Comparison of ENCODE assay signal across 8 cellular contexts in the genomic region with DNA sequence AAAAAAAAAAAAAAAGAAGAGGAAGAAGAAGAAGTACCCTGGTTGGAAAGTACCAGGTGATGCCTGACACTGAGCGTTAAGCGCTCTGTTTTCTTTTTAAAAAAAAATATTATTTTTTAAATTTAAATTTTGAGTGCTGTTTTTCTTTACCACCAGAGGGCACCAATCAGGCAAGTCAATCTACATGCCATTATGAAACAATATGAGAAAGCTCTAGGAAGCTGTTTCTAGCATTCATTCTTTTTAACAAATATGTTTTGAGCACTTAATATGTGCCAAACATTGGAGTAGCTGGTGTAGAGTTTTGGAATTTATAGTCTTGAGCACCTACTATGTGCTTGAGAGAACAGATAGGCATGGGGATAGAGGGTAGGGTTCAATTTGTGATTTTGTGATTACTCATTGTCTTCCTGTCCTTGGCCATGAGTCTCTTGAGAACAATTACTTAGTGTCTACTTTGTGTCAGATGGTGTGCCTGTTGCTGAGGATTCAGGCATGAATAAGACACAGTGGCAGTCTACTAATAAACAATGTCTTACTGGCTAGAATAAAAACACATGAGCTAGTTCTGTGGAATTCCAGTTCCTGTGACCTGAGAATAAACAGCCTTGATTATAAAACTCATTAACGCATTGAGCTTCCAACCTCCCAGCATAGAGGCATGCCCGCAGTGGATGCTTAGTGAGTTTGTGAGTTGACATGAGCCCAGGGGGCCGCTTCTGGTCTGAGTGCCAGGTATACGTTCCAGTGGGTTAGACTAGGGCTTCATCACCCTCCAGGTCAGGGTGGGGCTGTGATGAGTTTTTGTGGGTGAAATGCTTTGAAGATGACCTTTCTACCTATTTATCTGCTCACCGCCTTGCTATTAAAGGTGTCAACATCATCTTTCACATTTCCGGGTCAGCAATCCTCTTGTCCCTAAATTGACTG. TPM values are rescaled to one million over a fixed set of nuclear protein-coding genes. Genes with fewer than 3 reads are reported as not detected.
DNase-seq lines count a peak whose midpoint lies in the region; ATAC-seq, FAIRE-seq and TF ChIP-seq lines count a peak whose summit lies in the region.

No MANE protein-coding gene starts in this region.

- no peak for FAIRE-seq in HepG2 (lab: Jason Lieb, UNC)

- WGBS in HepG2 (ENCODE audit: low lambda C conversion rate), result 34% methylated on average over 8 of the region's 8 CpGs
- 61 to 62% methylated on average over 8 of the region's 8 CpGs for WGBS in testis, 2 donors

- intact Hi-C loops in breast epithelium (cut with DNase I; ENCODE audit: low total_unique reads) (no loop called here), HepG2 (cut with micrococcal nuclease; ENCODE audit: unreplicated experiment) (loop anchor here (1.0 kb wide), 1 partner anchor 38 kb away; no protein-coding TSS in a partner anchor), testis (cut with DNase I; ENCODE audit: low total_unique reads) (no loop called here)

- H3K4me1 ChIP-seq in breast epithelium, result peaks cover 0 to 5% of the 10 kb centered on the region in 2 donors
- peaks cover 49% of the 10 kb centered on the region for H3K4me1 ChIP-seq in HepG2 (ENCODE audit: insufficient read depth, low read length)
- peaks cover 20% of the 10 kb centered on the region for H3K4me1 ChIP-seq in testis

- peak overlapping the region; percentile 9; the same call in 1 of the 2 replicates for H3K9ac ChIP-seq in HepG2 (ENCODE audit: insufficient read depth, low read depth, low read length)

- ATAC-seq in GM18861 (IDR thresholded peaks at IDR 0.05; ENCODE audit: unreplicated experiment), result peak; percentile 25
- ATAC-seq in HepG2, result no peak
- ATAC-seq in HG02885 (IDR thresholded peaks at IDR 0.05; ENCODE audit: poor library complexity, unreplicated experiment), result no peak

- H3K27ac ChIP-seq in C4-2B (no peak overlapping the region), breast epithelium (peak overlapping the region; percentile 98 to 99), HepG2 (ENCODE audit: extremely low read length, insufficient read depth, low read length) (peak overlapping the region; percentile 51), testis (peak overlapping the region; percentile 58 to 60)

- TF ChIP-seq POLR2A in breast epithelium (IDR thresholded peaks at IDR 0.05) (no peak), HepG2 (IDR thresholded peaks at IDR 0.05; ENCODE audit: insufficient read depth in 1 of 2, low read depth in 2 of 2, low read length in 2 of 2) (no peak), testis (IDR thresholded peaks at IDR 0.05) (no peak)

- no peak overlapping the region for H2AFZ ChIP-seq in HepG2 (ENCODE audit: low read length)

- H4K20me1 ChIP-seq in HepG2 (ENCODE audit: insufficient read depth, low read length), result peaks cover 6% of the 10 kb centered on the region; the same call in 1 of the 2 replicates

- POLR2A ChIA-PET in HepG2 (lab: Yijun Ruan, JAX), result interaction anchor here (0.5 to 1.4 kb wide), 4 partner anchors 9 to 260 kb away, joined by 3 to 8 read pairs (median 3); no protein-coding TSS in a partner anchor

- TF ChIP-seq EP300 in HepG2 (IDR thresholded peaks at IDR 0.05; ENCODE audit: low read depth in 2 of 2, low read length in 2 of 2) (no peak), HepG2 (CRISPR knock-in tag; IDR thresholded peaks at IDR 0.05; ENCODE audit: borderline replicate concordance) (no peak)

- no peak overlapping the region for H3K4me3 ChIP-seq in breast epithelium
- no peak overlapping the region; a peak in 1 of 6 replicates for H3K4me3 ChIP-seq in HepG2 (replicated peaks in 1 of 3; ENCODE audit: insufficient read depth in 1 of 3, low read depth in 2 of 3, low read length in 3 of 3)
- H3K4me3 ChIP-seq in testis, result no peak overlapping the region

- no peak for TF ChIP-seq RAD21 in HepG2 (CRISPR knock-in tag; IDR thresholded peaks at IDR 0.05)

- TF ChIP-seq CTCF in C4-2B (conservative IDR thresholded peaks at IDR 0.05) (peak; percentile 79), breast epithelium (IDR thresholded peaks at IDR 0.05) (peak; percentile 57 to 76 (median 57)), HepG2 (CRISPR knock-in tag; IDR thresholded peaks at IDR 0.05) (peak; percentile 46), testis (IDR thresholded peaks at IDR 0.05) (peak; percentile 62 to 82 (median 81))

- peak overlapping the region; percentile 56 for H3K4me2 ChIP-seq in HepG2 (ENCODE audit: low read depth, low read length)

- H3K79me2 ChIP-seq in HepG2 (ENCODE audit: insufficient read depth, low read length), result peaks cover 16% of the 10 kb centered on the region

- in situ Hi-C loops in HepG2 (cut with HindIII; ENCODE audit: extremely low pct_ligation_motif_present, low pct_unique_long_range_greater_than_20kb), result no loop called here

- H3K9me3 ChIP-seq in breast epithelium, result no peaks in the 10 kb centered on the region
- no peaks in the 10 kb centered on the region for H3K9me3 ChIP-seq in HepG2 (ENCODE audit: low read length)
- no peaks in the 10 kb centered on the region for H3K9me3 ChIP-seq in testis

- CTCF ChIA-PET in HepG2 (lab: Yijun Ruan, JAX; ENCODE audit: low intra/inter-chr PET ratio, low total read pairs), result interaction anchor here (2.8 kb wide), 1 partner anchor 38 kb away, joined by 27 read pairs; no protein-coding TSS in a partner anchor

- BruUV-seq in HepG2 (replicated peaks; lab: Mats Ljungman, UMichigan), result no TSS peak

- no peaks in the 10 kb centered on the region for H3K27me3 ChIP-seq in breast epithelium
- H3K27me3 ChIP-seq in HepG2 (ENCODE audit: control insufficient read depth in 1 of 2, insufficient read depth in 2 of 2, low read length in 2 of 2), result no peaks in the 10 kb centered on the region; a peak in 1 of 5 replicates
- no peaks in the 10 kb centered on the region for H3K27me3 ChIP-seq in testis

- H3K36me3 ChIP-seq in breast epithelium, result no peaks in the 10 kb centered on the region
- no peaks in the 10 kb centered on the region for H3K36me3 ChIP-seq in HepG2 (replicated peaks in 1 of 2; ENCODE audit: control insufficient read depth in 1 of 2, insufficient read depth in 2 of 2, low read length in 2 of 2)
- no peaks in the 10 kb centered on the region for H3K36me3 ChIP-seq in testis (ENCODE audit: low read depth, missing control alignments)

- DNase-seq in NOMO-1 treated with DMSO at 0.1 percent for 48 hours (lab: John Stamatoyannopoulos, UW; ENCODE audit: unreplicated experiment), result peak; percentile 82
- DNase-seq in breast epithelium (ENCODE audit: low spot score in 2 of 2), result no peak
- peak; percentile 50 for DNase-seq in HepG2 (ENCODE audit: low spot score)
- DNase-seq in testis, result peak; percentile 55
- DNase-seq in NCI-H524 treated with DMSO at 0.1 percent for 48 hours (lab: John Stamatoyannopoulos, UW), result no peak

RNA-seq across cellular contexts. Expression of gene UBE2R2, which starts 3.0 kb away (rescaled TPM):
- total RNA-seq in breast epithelium (10 to 100 TPM; 21.2 to 35.0 (median 22.6) TPM), HepG2 (2016; rRNA removed; fragmentation: Illumina TruSeq; extraction: Trizol) (14.8 and 19.5 TPM in 2 replicates), testis (10 to 100 TPM; 50.2 to 72.6 TPM)
- 8.2 and 8.4 TPM in 2 replicates for total RNA-seq in HepG2 (2016; cell fraction: cytosol; rRNA removed; fragmentation: Illumina TruSeq; extraction: Trizol; ENCODE audit: low read depth)
- 14.3 and 18.8 TPM in 2 replicates for total RNA-seq in HepG2 (2016; cell fraction: insoluble cytoplasmic fraction; rRNA removed; fragmentation: Illumina TruSeq; extraction: Trizol)
- total RNA-seq in HepG2 (2016; cell fraction: membrane; rRNA removed; fragmentation: Illumina TruSeq; extraction: Trizol), result 23.3 and 24.0 TPM in 2 replicates
- total RNA-seq in HepG2 (2016; cell fraction: nucleus; rRNA removed; fragmentation: Illumina TruSeq; extraction: Trizol), result 14.3 and 16.5 TPM in 2 replicates
- polyA plus RNA-seq in HepG2 (2011; rRNA removed) (17.2 and 20.9 TPM in 2 replicates), testis (ENCODE audit: insufficient read depth, low read depth, low replicate concordance) (85.7 TPM)
- polyA plus RNA-seq in HepG2 (2011; cell fraction: cytosol; rRNA removed), result 13.0 and 19.2 TPM in 2 replicates
- 9.8 and 12.5 TPM in 2 replicates for polyA plus RNA-seq in HepG2 (2011; cell fraction: nucleus; rRNA removed)
- polyA plus RNA-seq in HepG2 (2012), result 38.4 and 43.1 TPM in 2 replicates
- polyA plus RNA-seq in HepG2 (2016; cell fraction: cytosol; fragmentation: Illumina TruSeq; extraction: Trizol; ENCODE audit: low read depth), result 13.9 and 16.1 TPM in 2 replicates
- 31.1 and 35.9 TPM in 2 replicates for polyA plus RNA-seq in HepG2 (2016; cell fraction: insoluble cytoplasmic fraction; fragmentation: Illumina TruSeq; extraction: Trizol; ENCODE audit: low read depth)
- polyA plus RNA-seq in HepG2 (2016; cell fraction: membrane; fragmentation: Illumina TruSeq; extraction: Trizol; ENCODE audit: low read depth), result 27.4 and 28.5 TPM in 2 replicates
- 23.2 and 25.6 TPM in 2 replicates for polyA plus RNA-seq in HepG2 (2016; cell fraction: nucleus; fragmentation: Illumina TruSeq; extraction: Trizol; ENCODE audit: insufficient read depth, low read depth)
- polyA minus RNA-seq in HepG2 (2011; rRNA and poly(A)+ RNA removed; ENCODE audit: low replicate concordance), result 14.9 and 19.7 TPM in 2 replicates
- 23.7 and 26.6 TPM in 2 replicates for polyA minus RNA-seq in HepG2 (2011; cell fraction: cytosol; rRNA and poly(A)+ RNA removed)
- 27.5 and 27.8 TPM in 2 replicates for polyA minus RNA-seq in HepG2 (2011; cell fraction: nucleus; rRNA and poly(A)+ RNA removed)

RNA-seq across cellular contexts. Expression of gene PRSS3, which starts 18.6 kb away (rescaled TPM):
- total RNA-seq in breast epithelium (under 1 TPM in 1 of 3 donors, not detected in 2; 0.33 TPM), HepG2 (2016; rRNA removed; fragmentation: Illumina TruSeq; extraction: Trizol) (not detected in 2 replicates), testis (1 to 10 TPM in 1 of 2 donors, under 1 TPM in 1; 0.68 to 3.3 TPM)
- total RNA-seq in HepG2 (2016; cell fraction: cytosol; rRNA removed; fragmentation: Illumina TruSeq; extraction: Trizol; ENCODE audit: low read depth), result not detected in 2 replicates
- not detected in 2 replicates for total RNA-seq in HepG2 (2016; cell fraction: insoluble cytoplasmic fraction; rRNA removed; fragmentation: Illumina TruSeq; extraction: Trizol)
- not detected in 2 replicates for total RNA-seq in HepG2 (2016; cell fraction: membrane; rRNA removed; fragmentation: Illumina TruSeq; extraction: Trizol)
- total RNA-seq in HepG2 (2016; cell fraction: nucleus; rRNA removed; fragmentation: Illumina TruSeq; extraction: Trizol), result not detected in 2 replicates
- polyA plus RNA-seq in HepG2 (2011; rRNA removed) (not detected in 2 replicates), testis (ENCODE audit: insufficient read depth, low read depth, low replicate concordance) (6.5 TPM)
- polyA plus RNA-seq in HepG2 (2011; cell fraction: cytosol; rRNA removed), result not detected in 2 replicates
- not detected in 2 replicates for polyA plus RNA-seq in HepG2 (2011; cell fraction: nucleus; rRNA removed)
- not detected in 2 replicates for polyA plus RNA-seq in HepG2 (2012)
- polyA plus RNA-seq in HepG2 (2016; cell fraction: cytosol; fragmentation: Illumina TruSeq; extraction: Trizol; ENCODE audit: low read depth), result not detected in 2 replicates
- polyA plus RNA-seq in HepG2 (2016; cell fraction: insoluble cytoplasmic fraction; fragmentation: Illumina TruSeq; extraction: Trizol; ENCODE audit: low read depth), result not detected in 2 replicates
- not detected in 2 replicates for polyA plus RNA-seq in HepG2 (2016; cell fraction: membrane; fragmentation: Illumina TruSeq; extraction: Trizol; ENCODE audit: low read depth)
- polyA plus RNA-seq in HepG2 (2016; cell fraction: nucleus; fragmentation: Illumina TruSeq; extraction: Trizol; ENCODE audit: insufficient read depth, low read depth), result not detected in 2 replicates
- polyA minus RNA-seq in HepG2 (2011; rRNA and poly(A)+ RNA removed; ENCODE audit: low replicate concordance), result not detected in 2 replicates
- not detected in 2 replicates for polyA minus RNA-seq in HepG2 (2011; cell fraction: cytosol; rRNA and poly(A)+ RNA removed)
- not detected in 2 replicates for polyA minus RNA-seq in HepG2 (2011; cell fraction: nucleus; rRNA and poly(A)+ RNA removed)

Comparison
In these comparisons a context has a peak if more than half of its experiments do, and no peak if none do; other contexts are left out.
1. DNase-seq: peak in NOMO-1 treated with DMSO at 0.1 percent for 48 hours (single experiment), HepG2 (single experiment) and testis (single experiment); none in breast epithelium (0 of 2) and NCI-H524 treated with DMSO at 0.1 percent for 48 hours (single experiment).
2. Peak in every context shown above with its lines, with median percentiles within 50 percentile points of each other: CTCF ChIP-seq.